19 cellular contexts compared by ENCODE assay signal in the genomic region with DNA sequence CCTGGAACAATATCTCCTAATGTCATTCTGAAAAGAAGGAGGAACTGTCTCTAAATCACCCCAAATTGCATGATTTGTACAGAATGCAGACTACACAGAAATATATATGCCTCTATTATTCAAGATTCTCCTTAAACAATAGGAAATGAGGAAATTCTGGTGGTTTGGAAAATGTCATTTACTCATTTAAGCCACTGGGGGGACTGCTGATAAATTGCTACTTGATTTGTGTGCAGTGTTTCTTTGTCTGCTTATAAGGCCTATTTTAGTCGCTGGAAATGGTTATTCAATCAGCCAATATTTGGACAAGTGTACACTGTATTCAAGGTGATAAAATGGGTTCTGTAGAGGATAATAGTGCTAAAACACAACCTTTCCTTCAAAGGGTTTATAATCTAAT.
DNase-seq lines count a peak whose midpoint lies in the region; ATAC-seq and TF ChIP-seq lines count a peak whose summit lies in the region.
"Had no signal": no experiment of that assay in that cellular context is flagged by ENCODE, and none has a peak within 500 bp of the region (broad histone marks: within the 10 kb centered on the region; RNA-seq: fewer than 3 reads in every experiment).

No MANE protein-coding gene starts in this region.

- H3F3A ChIP-seq in neural progenitor cell (ENCODE audit: low read depth) = no peaks in the 10 kb centered on the region

- no peak overlapping the region for H2AFZ ChIP-seq in neural progenitor cell (replicated peaks)

- TF ChIP-seq CTCF in LNCAP (IDR thresholded peaks at IDR 0.05) (0 out of 2 replicates have a peak, but pooled peaks have one; percentile 17), endodermal cell (conservative IDR thresholded peaks at IDR 0.05) (peak; percentile 68), neural progenitor cell (IDR thresholded peaks at IDR 0.05) (peak; percentile 42), BE2C (IDR thresholded peaks at IDR 0.05; ENCODE audit: low read depth, low read length) (no peak)

- ATAC-seq in Right ventricle myocardium superior (ENCODE audit: poor library complexity) = no peak
- ATAC-seq: activated T-cell treated with anti-CD3 and anti-CD28 coated beads, Interleukin-2, amount 50 U/mL, for 72 hours; HCT116; stimulated activated memory B cell treated with anti-CD40 and anti-IgM and Interleukin-4, amounts not matched to agents 10 μg/mL and 1 μg/mL and 100 μg/mL, for 72 hours had no signal

- H3K4me1 Mint-ChIP-seq in endodermal cell (no peaks in the 10 kb centered on the region), neural progenitor cell (no peaks in the 10 kb centered on the region)
- H3K4me1 Mint-ChIP-seq: stimulated activated memory B cell treated with anti-CD40 and anti-IgM and Interleukin-4, amounts not matched to agents 10 μg/mL and 1 μg/mL and 100 μg/mL, for 72 hours had no signal

- H3K4me1 ChIP-seq in endodermal cell (ENCODE audit: control insufficient read depth, insufficient read depth, low read length) (no peaks in the 10 kb centered on the region), neural progenitor cell (peaks cover 15% of the 10 kb centered on the region), BE2C (no peaks in the 10 kb centered on the region)
- H3K4me1 ChIP-seq: pancreas, sigmoid colon, transverse colon had no signal

- H4K20me1 ChIP-seq in neural progenitor cell (ENCODE audit: low read depth) = no peaks in the 10 kb centered on the region

- no peak overlapping the region for H3K27ac ChIP-seq in endodermal cell (ENCODE audit: low read depth, low read length)
- H3K27ac ChIP-seq in neural progenitor cell = no peak overlapping the region
- H3K27ac ChIP-seq: pancreas, sigmoid colon, transverse colon had no signal

- no peaks in the 10 kb centered on the region for H3K27me3 Mint-ChIP-seq in endodermal cell (ENCODE audit: insufficient read depth)
- H3K27me3 Mint-ChIP-seq in neural progenitor cell (ENCODE audit: insufficient read depth, low read depth) = no peaks in the 10 kb centered on the region
- H3K27me3 Mint-ChIP-seq: stimulated activated memory B cell treated with anti-CD40 and anti-IgM and Interleukin-4, amounts not matched to agents 10 μg/mL and 1 μg/mL and 100 μg/mL, for 72 hours had no signal

- intact Hi-C loops in Right ventricle myocardium superior (cut with DNase I) = no loop called here

- no peaks in the 10 kb centered on the region for H3K79me2 ChIP-seq in neural progenitor cell (ENCODE audit: low read depth)

- H3K9ac ChIP-seq in endodermal cell (ENCODE audit: extremely low read depth, low read length, poor library complexity, severe bottlenecking) (no peak overlapping the region), neural progenitor cell (no peak overlapping the region)

- DNase-seq in DMS53 (lab: John Stamatoyannopoulos, UW) = peak; percentile 41
- no peak for DNase-seq in DMS53 treated with DMSO at 0.1 percent for 48 hours (lab: John Stamatoyannopoulos, UW; ENCODE audit: unreplicated experiment)
- no peak for DNase-seq in endodermal cell
- no peak for DNase-seq in neural progenitor cell (ENCODE audit: low spot score)
- no peak for DNase-seq in NCI-H1048 (lab: John Stamatoyannopoulos, UW)
- DNase-seq in BE2C = no peak
- no peak for DNase-seq in Right ventricle myocardium superior
- DNase-seq: activated T-cell treated with anti-CD3 and anti-CD28 coated beads, Interleukin-2, amount 50 U/mL, for 72 hours; effector memory CD4-positive, alpha-beta T cell; MV-4-11; NCI-H526; sigmoid colon; T1000; transverse colon had no signal

- H3K27ac Mint-ChIP-seq in endodermal cell (no peak overlapping the region), neural progenitor cell (no peak overlapping the region)
- H3K27ac Mint-ChIP-seq: activated naive CD4-positive, alpha-beta T cell treated with anti-CD3 and anti-CD28 coated beads, Interleukin-2, amount 50 U/mL, for 24 hours; stimulated activated memory B cell treated with anti-CD40 and anti-IgM and Interleukin-4, amounts not matched to agents 10 μg/mL and 1 μg/mL and 100 μg/mL, for 72 hours had no signal

- 70 to 100% methylated on average over 1 of the region's 1 CpG for WGBS in endodermal cell (ENCODE audit: insufficient coverage in 1 of 2, insufficient read length in 1 of 2), 2 experiments

- no peak overlapping the region for H3K4me2 ChIP-seq in neural progenitor cell

- H3K36me3 Mint-ChIP-seq in endodermal cell (ENCODE audit: low read depth) = no peaks in the 10 kb centered on the region
- no peaks in the 10 kb centered on the region for H3K36me3 Mint-ChIP-seq in neural progenitor cell
- H3K36me3 Mint-ChIP-seq: activated naive CD4-positive, alpha-beta T cell treated with anti-CD3 and anti-CD28 coated beads, Interleukin-2, amount 50 U/mL, for 24 hours; stimulated activated memory B cell treated with anti-CD40 and anti-IgM and Interleukin-4, amounts not matched to agents 10 μg/mL and 1 μg/mL and 100 μg/mL, for 72 hours had no signal

- no peak overlapping the region for H3K4me3 Mint-ChIP-seq in endodermal cell
- H3K4me3 Mint-ChIP-seq in neural progenitor cell = no peak overlapping the region
- H3K4me3 Mint-ChIP-seq: activated naive CD4-positive, alpha-beta T cell treated with anti-CD3 and anti-CD28 coated beads, Interleukin-2, amount 50 U/mL, for 24 hours; activated T-cell treated with anti-CD3 and anti-CD28 coated beads, Interleukin-2, amount 50 U/mL, for 72 hours; stimulated activated memory B cell treated with anti-CD40 and anti-IgM and Interleukin-4, amounts not matched to agents 10 μg/mL and 1 μg/mL and 100 μg/mL, for 72 hours had no signal

- H3K4me3 ChIP-seq in endodermal cell (ENCODE audit: low read length) (no peak overlapping the region), neural progenitor cell (no peak overlapping the region), BE2C (ENCODE audit: low read depth, low read length) (no peak overlapping the region)
- H3K4me3 ChIP-seq: pancreas, sigmoid colon, transverse colon had no signal

- H3K27me3 ChIP-seq in endodermal cell (ENCODE audit: control insufficient read depth, insufficient read depth, low read length, poor library complexity, severe bottlenecking) (no peaks in the 10 kb centered on the region), neural progenitor cell (no peaks in the 10 kb centered on the region), BE2C (no peaks in the 10 kb centered on the region)
- H3K27me3 ChIP-seq: pancreas, sigmoid colon, transverse colon had no signal

- H3K36me3 ChIP-seq in endodermal cell (ENCODE audit: control insufficient read depth, insufficient read depth, low read length) (no peaks in the 10 kb centered on the region), neural progenitor cell (no peaks in the 10 kb centered on the region), BE2C (no peaks in the 10 kb centered on the region)
- H3K36me3 ChIP-seq: pancreas, sigmoid colon, transverse colon had no signal

- no peaks in the 10 kb centered on the region for H3K9me3 ChIP-seq in endodermal cell (ENCODE audit: control insufficient read depth, low read length)
- H3K9me3 ChIP-seq in neural progenitor cell (ENCODE audit: low read depth) = no peaks in the 10 kb centered on the region
- H3K9me3 ChIP-seq in BE2C = no peaks in the 10 kb centered on the region
- H3K9me3 ChIP-seq: pancreas, sigmoid colon, transverse colon had no signal

- no peaks in the 10 kb centered on the region for H3K9me3 Mint-ChIP-seq in endodermal cell
- no peaks in the 10 kb centered on the region for H3K9me3 Mint-ChIP-seq in neural progenitor cell
- H3K9me3 Mint-ChIP-seq: stimulated activated memory B cell treated with anti-CD40 and anti-IgM and Interleukin-4, amounts not matched to agents 10 μg/mL and 1 μg/mL and 100 μg/mL, for 72 hours had no signal
